In the genomic region with DNA sequence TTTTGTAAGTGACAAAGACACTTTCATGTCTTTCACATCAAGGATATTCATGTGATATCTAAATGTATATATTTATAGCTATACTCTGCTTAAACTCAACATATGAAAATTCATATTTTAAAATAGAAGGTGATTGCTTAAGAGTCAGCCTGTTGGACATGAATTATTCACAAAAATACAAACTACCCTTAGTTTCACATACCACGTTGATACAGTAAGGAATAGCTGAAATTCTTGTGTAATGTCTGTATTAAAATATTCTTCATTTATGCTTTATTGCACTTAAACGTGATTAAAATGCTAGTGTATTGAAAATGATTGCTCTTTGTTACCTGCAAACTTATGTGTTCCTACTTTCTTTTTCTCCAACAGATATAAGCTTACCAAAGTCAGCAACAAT, we compare ENCODE assay signal across 27 cellular contexts.
"Had no signal": no experiment of that assay in that cellular context is flagged by ENCODE, and none has a peak within 500 bp of the region (broad histone marks: within the 10 kb centered on the region; RNA-seq: fewer than 3 reads in every experiment).

No MANE protein-coding gene starts in this region.

- H3K79me2 ChIP-seq: hepatocyte had no signal

- ATAC-seq: activated CD8-positive, alpha-beta T cell treated with anti-CD3 and anti-CD28 coated beads, Interleukin-2, amount 10 ng/mL, durations not matched to agents 7 days and 5 days; activated T-cell treated with anti-CD3 and anti-CD28 coated beads, Interleukin-2, amount 50 U/mL, for 4 hours; effector memory CD8-positive, alpha-beta T cell; esophagus mucosa; left ventricle myocardium superior; natural killer cell treated with Interleukin-12 subunit alpha and Interleukin-12 subunit beta and Interleukin-15 and Interleukin-18, amount 100 ng/mL, for 72 hours; stimulated activated naive B cell treated with anti-CD40 and anti-IgM and Interleukin-4, amounts not matched to agents 10 μg/mL and 1 μg/mL and 100 μg/mL, for 72 hours had no signal

- H3K4me3 ChIP-seq: hepatocyte, sigmoid colon, transverse colon, uterus had no signal

- H3K4me3 Mint-ChIP-seq: activated CD8-positive, alpha-beta T cell treated with anti-CD3 and anti-CD28 coated beads, Interleukin-2, amount 10 ng/mL, durations not matched to agents 7 days and 5 days; activated naive CD8-positive, alpha-beta T cell; activated T-cell treated with anti-CD3 and anti-CD28 coated beads, Interleukin-2, amount 50 U/mL, for 4 hours; effector memory CD8-positive, alpha-beta T cell; natural killer cell treated with Interleukin-12 subunit alpha and Interleukin-12 subunit beta and Interleukin-15 and Interleukin-18, amount 100 ng/mL, for 72 hours; stimulated activated naive B cell treated with anti-CD40 and anti-IgM and Interleukin-4, amounts not matched to agents 10 μg/mL and 1 μg/mL and 100 μg/mL, for 72 hours had no signal

- H3K36me3 ChIP-seq: transverse colon, uterus, WERI-Rb-1 had no signal

- H3K27me3 Mint-ChIP-seq: activated naive CD8-positive, alpha-beta T cell; effector memory CD8-positive, alpha-beta T cell; natural killer cell treated with Interleukin-12 subunit alpha and Interleukin-12 subunit beta and Interleukin-15 and Interleukin-18, amount 100 ng/mL, for 72 hours; progenitor cell of endocrine pancreas; stimulated activated naive B cell treated with anti-CD40 and anti-IgM and Interleukin-4, amounts not matched to agents 10 μg/mL and 1 μg/mL and 100 μg/mL, for 72 hours had no signal

- H2AFZ ChIP-seq: hepatocyte had no signal

- H3K4me1 ChIP-seq: sigmoid colon, transverse colon, uterus had no signal

- H3K36me3 Mint-ChIP-seq: stimulated activated naive B cell treated with anti-CD40 and anti-IgM and Interleukin-4, amounts not matched to agents 10 μg/mL and 1 μg/mL and 100 μg/mL, for 72 hours had no signal

- DNase-seq: activated CD4-positive, alpha-beta T cell treated with anti-CD3 and anti-CD28 coated beads for 1 hour; activated CD4-positive, alpha-beta T cell treated with anti-CD3 and anti-CD28 coated beads, Interleukin-2, amount 50 U/mL, for 1 hour; activated CD8-positive, alpha-beta T cell treated with anti-CD3 and anti-CD28 coated beads, Interleukin-2, amount 10 ng/mL, durations not matched to agents 7 days and 5 days; activated naive CD4-positive, alpha-beta T cell; activated T-cell treated with anti-CD3 and anti-CD28 coated beads, Interleukin-2, amount 50 U/mL, for 4 hours; amygdala; effector memory CD8-positive, alpha-beta T cell; glutamatergic neuron; left ventricle myocardium superior; mammary epithelial cell; retina; sigmoid colon; stimulated activated CD4-positive, alpha-beta T cell treated with anti-CD3 and anti-CD28 coated beads, Interleukin-2, amount 100 ng/mL, for 48 hours; stimulated activated CD8-positive, alpha-beta memory T cell treated with anti-CD3 and anti-CD28 coated beads, Interleukin-4, amount 100 ng/mL, for 48 hours; stimulated activated naive B cell treated with anti-CD40 and anti-IgM and Interleukin-4, amounts not matched to agents 10 μg/mL and 1 μg/mL and 100 μg/mL, for 72 hours; transverse colon; uterus; WERI-Rb-1 had no signal

- H3K4me1 Mint-ChIP-seq: stimulated activated naive B cell treated with anti-CD40 and anti-IgM and Interleukin-4, amounts not matched to agents 10 μg/mL and 1 μg/mL and 100 μg/mL, for 72 hours had no signal

- FAIRE-seq: endothelial cell of umbilical vein, frontal cortex, TTC549 had no signal

- H3K9me3 ChIP-seq: sigmoid colon, transverse colon, uterus had no signal

- H3K27ac ChIP-seq: hepatocyte, sigmoid colon, transverse colon, uterus, WERI-Rb-1 had no signal

- H3K4me2 ChIP-seq: hepatocyte had no signal

- H3K27ac Mint-ChIP-seq: activated CD8-positive, alpha-beta T cell treated with anti-CD3 and anti-CD28 coated beads, Interleukin-2, amount 10 ng/mL, durations not matched to agents 7 days and 5 days; activated naive CD8-positive, alpha-beta T cell; activated T-helper 2 cell treated with anti-CD3 and anti-CD28 coated beads, Interferon-gamma antibody, Interleukin-2, Interleukin-4, amounts not matched to agents 10 μg/mL and 5 μg/mL and 100 μg/mL, durations not matched to agents 14 hours and 24 hours and 36 hours; effector memory CD8-positive, alpha-beta T cell; natural killer cell treated with Interleukin-12 subunit alpha and Interleukin-12 subunit beta and Interleukin-15 and Interleukin-18, amount 100 ng/mL, for 72 hours; progenitor cell of endocrine pancreas; stimulated activated naive B cell treated with anti-CD40 and anti-IgM and Interleukin-4, amounts not matched to agents 10 μg/mL and 1 μg/mL and 100 μg/mL, for 72 hours had no signal

- H3K27me3 ChIP-seq: hepatocyte, sigmoid colon, transverse colon, uterus had no signal
